In the genomic region with DNA sequence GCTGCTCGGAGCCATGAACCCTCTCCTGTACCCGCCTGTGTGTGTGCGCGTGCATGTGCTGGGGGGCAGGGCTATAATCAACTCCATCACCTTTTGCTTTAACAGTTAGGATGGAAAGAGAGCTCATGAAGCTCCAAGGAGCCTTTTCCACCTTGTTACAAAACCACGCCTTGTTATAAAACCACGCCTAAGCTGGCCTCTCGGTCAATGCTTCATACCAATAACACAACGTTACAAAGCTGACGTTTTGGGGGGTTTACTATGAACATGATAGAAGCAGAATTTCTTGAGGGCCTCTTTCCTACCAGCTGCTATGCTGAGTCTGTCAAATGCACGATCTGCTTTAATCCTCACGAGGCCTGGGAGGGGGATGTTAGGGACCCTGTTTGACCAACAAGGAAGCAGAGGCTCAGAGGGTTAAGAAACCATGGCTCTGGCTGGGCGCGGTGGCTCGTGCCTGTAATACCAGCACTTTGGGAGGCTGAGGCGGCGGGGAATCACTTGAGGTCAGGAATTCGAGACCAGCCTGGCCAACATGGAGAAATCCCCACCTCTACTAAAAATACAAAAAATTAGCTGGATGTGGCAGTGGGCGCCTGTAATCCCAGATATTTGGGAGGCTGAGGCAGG, we compare ENCODE assay signal across 24 cellular contexts. TPM values are rescaled to one million over a fixed set of nuclear protein-coding genes. Genes with fewer than 3 reads are reported as not detected.
A peak's percentile ranks its signal among the peaks of the same experiment; 100 is the strongest.
DNase-seq lines count a peak whose midpoint lies in the region; ATAC-seq, FAIRE-seq and TF ChIP-seq lines count a peak whose summit lies in the region.
"Had no signal": no experiment of that assay in that cellular context is flagged by ENCODE, and none has a peak within 500 bp of the region (broad histone marks: within the 10 kb centered on the region; RNA-seq: fewer than 3 reads in every experiment).

No MANE protein-coding gene starts in this region.

- no peak for FAIRE-seq in HTR-8/SVneo (lab: Jason Lieb, UNC)
- FAIRE-seq: colon had no signal

- peaks cover 50% of the 10 kb centered on the region for H3K36me3 Mint-ChIP-seq in MCF 10A (ENCODE audit: insufficient read depth, unreplicated experiment)
- peaks cover 48 to 84% of the 10 kb centered on the region in 2 donors for H3K36me3 Mint-ChIP-seq in CD4-positive, alpha-beta memory T cell

- TF ChIP-seq EP300 in tibial nerve (IDR thresholded peaks at IDR 0.05) = no peak

- no peaks in the 10 kb centered on the region for H3K27me3 Mint-ChIP-seq in MCF 10A (ENCODE audit: insufficient read depth, unreplicated experiment)
- no peaks in the 10 kb centered on the region for H3K27me3 Mint-ChIP-seq in CD4-positive, alpha-beta memory T cell
- H3K27me3 Mint-ChIP-seq: activated CD4-positive, alpha-beta T cell treated with anti-CD3 and anti-CD28 coated beads, Interleukin-2, amount 10 ng/mL, durations not matched to agents 7 days and 5 days; activated T-helper 17 cell treated with anti-CD3 and anti-CD28 coated beads, Interleukin-2, amount 50 U/mL, for 72 hours had no signal

- BruUV-seq in MCF 10A (replicated peaks; lab: Mats Ljungman, UMichigan) = no TSS peak

- H3K4me3 ChIP-seq in breast epithelium = no peak overlapping the region
- H3K4me3 ChIP-seq in hepatocyte = no peak overlapping the region
- no peak overlapping the region for H3K4me3 ChIP-seq in psoas muscle
- H3K4me3 ChIP-seq in tibial nerve = no peak overlapping the region
- H3K4me3 ChIP-seq in CD4-positive, alpha-beta memory T cell (ENCODE audit: low read length in 2 of 2) = no peak overlapping the region
- H3K4me3 ChIP-seq: SK-N-MC had no signal

- no peak overlapping the region for H3K27ac Mint-ChIP-seq in MCF 10A (ENCODE audit: low read depth, unreplicated experiment)
- no peak overlapping the region for H3K27ac Mint-ChIP-seq in CD4-positive, alpha-beta memory T cell
- H3K27ac Mint-ChIP-seq: activated CD4-positive, alpha-beta T cell treated with anti-CD3 and anti-CD28 coated beads, Interleukin-2, amount 10 ng/mL, durations not matched to agents 7 days and 5 days; activated T-helper 17 cell treated with anti-CD3 and anti-CD28 coated beads, Interleukin-2, amount 50 U/mL, for 72 hours; CD8-positive, alpha-beta T cell; H9 had no signal

- intact Hi-C loops in breast epithelium (cut with DNase I; ENCODE audit: low total_unique reads) = loop anchor here (5.0 kb wide), 1 partner anchor 941 kb away; no protein-coding TSS in a partner anchor
- intact Hi-C loops in MCF 10A (cut with micrococcal nuclease) = no loop called here
- intact Hi-C loops in psoas muscle (cut with DNase I) = no loop called here
- intact Hi-C loops in CD4-positive, alpha-beta memory T cell (cut with micrococcal nuclease) = no loop called here

- no peaks in the 10 kb centered on the region for H3K4me1 Mint-ChIP-seq in MCF 10A (ENCODE audit: insufficient read depth, unreplicated experiment)
- no peaks in the 10 kb centered on the region for H3K4me1 Mint-ChIP-seq in CD4-positive, alpha-beta memory T cell
- H3K4me1 Mint-ChIP-seq: activated CD4-positive, alpha-beta T cell treated with anti-CD3 and anti-CD28 coated beads, Interleukin-2, amount 10 ng/mL, durations not matched to agents 7 days and 5 days; activated T-helper 17 cell treated with anti-CD3 and anti-CD28 coated beads, Interleukin-2, amount 50 U/mL, for 72 hours; H9 had no signal

- H3K4me3 Mint-ChIP-seq in MCF 10A (ENCODE audit: unreplicated experiment) = no peak overlapping the region
- no peak overlapping the region for H3K4me3 Mint-ChIP-seq in CD4-positive, alpha-beta memory T cell
- H3K4me3 Mint-ChIP-seq: activated CD4-positive, alpha-beta T cell treated with anti-CD3 and anti-CD28 coated beads, Interleukin-2, amount 10 ng/mL, durations not matched to agents 7 days and 5 days; activated T-helper 17 cell treated with anti-CD3 and anti-CD28 coated beads, Interleukin-2, amount 50 U/mL, for 72 hours; CD8-positive, alpha-beta T cell; H9 had no signal

- no peak for ATAC-seq in psoas muscle
- ATAC-seq: activated T-helper 17 cell treated with anti-CD3 and anti-CD28 coated beads, Interleukin-2, amount 50 U/mL, for 72 hours; CD8-positive, alpha-beta T cell; left lobe of liver had no signal

- H3K27ac ChIP-seq in breast epithelium (peak overlapping the region; percentile 33 to 46), hepatocyte (peak overlapping the region; percentile 80), psoas muscle (peak overlapping the region; percentile 24), tibial nerve (peak overlapping the region in 3 of 4 donors; percentile 5 to 74 (median 74))
- no peak overlapping the region for H3K27ac ChIP-seq in CD4-positive, alpha-beta memory T cell (ENCODE audit: low read depth, low read length)
- H3K27ac ChIP-seq: 22Rv1, SK-N-MC, VCaP had no signal

- TF ChIP-seq POLR2A in breast epithelium (IDR thresholded peaks at IDR 0.05) = no peak
- no peak for TF ChIP-seq POLR2A in tibial nerve (IDR thresholded peaks at IDR 0.05)

- no peak overlapping the region for H2AFZ ChIP-seq in hepatocyte

- no peaks in the 10 kb centered on the region for H3K9me2 ChIP-seq in hepatocyte (replicated peaks; ENCODE audit: insufficient read depth)

- POLR2A ChIA-PET in MCF 10A (lab: Yijun Ruan, JAX) = interaction anchor here (1.0 kb wide), 1 partner anchor 11 kb away, joined by 3 read pairs; no protein-coding TSS in a partner anchor
- POLR2A ChIA-PET in CD4-positive, alpha-beta memory T cell (lab: Charles Lee; ENCODE audit: partially characterized antibody) = no interaction called here

- DNase-seq in breast epithelium (ENCODE audit: low spot score in 2 of 2) (peak in 1 of 2 donors; percentile 45), MCF 10A (ENCODE audit: unreplicated experiment) (no peak), hepatocyte (ENCODE audit: low spot score) (no peak), psoas muscle (no peak), tibial nerve (ENCODE audit: low spot score in 2 of 2) (no peak), NCI-H146 (lab: John Stamatoyannopoulos, UW) (no peak), HTR-8/SVneo (ENCODE audit: insufficient read length, low spot score) (no peak)
- DNase-seq in CD4-positive, alpha-beta memory T cell = no peak
- DNase-seq: activated CD4-positive, alpha-beta T cell treated with anti-CD3 and anti-CD28 coated beads, Interleukin-2, amount 10 ng/mL, durations not matched to agents 7 days and 5 days; CD8-positive, alpha-beta T cell; H9; midbrain; NCI-H1417; NCI-H510A treated with DMSO at 0.1 percent for 48 hours had no signal

- H3K36me3 ChIP-seq in breast epithelium = peaks cover 18% of the 10 kb centered on the region
- no peaks in the 10 kb centered on the region for H3K36me3 ChIP-seq in hepatocyte (replicated peaks; ENCODE audit: insufficient read depth, low read depth)
- peaks cover 8 to 100% of the 10 kb centered on the region in 2 donors for H3K36me3 ChIP-seq in psoas muscle (ENCODE audit: insufficient read depth in 1 of 2, low read depth in 1 of 2)
- peaks cover 0 to 97% (median 39%) of the 10 kb centered on the region in 3 donors for H3K36me3 ChIP-seq in tibial nerve
- peaks cover 94% of the 10 kb centered on the region for H3K36me3 ChIP-seq in CD4-positive, alpha-beta memory T cell (ENCODE audit: insufficient read depth, low read length)

- no peaks in the 10 kb centered on the region for H3K27me3 ChIP-seq in breast epithelium
- H3K27me3 ChIP-seq in hepatocyte = no peaks in the 10 kb centered on the region
- H3K27me3 ChIP-seq in psoas muscle (ENCODE audit: insufficient read depth in 3 of 3, low read length in 2 of 3) = no peaks in the 10 kb centered on the region
- H3K27me3 ChIP-seq in tibial nerve = no peaks in the 10 kb centered on the region
- no peaks in the 10 kb centered on the region for H3K27me3 ChIP-seq in CD4-positive, alpha-beta memory T cell (ENCODE audit: insufficient read depth, low read length)

- no peaks in the 10 kb centered on the region for H3K79me2 ChIP-seq in hepatocyte

- H3K9me3 ChIP-seq in breast epithelium (no peaks in the 10 kb centered on the region), hepatocyte (ENCODE audit: low read depth) (no peaks in the 10 kb centered on the region), psoas muscle (no peaks in the 10 kb centered on the region), tibial nerve (no peaks in the 10 kb centered on the region)
- H3K9me3 ChIP-seq in CD4-positive, alpha-beta memory T cell (ENCODE audit: control insufficient read depth in 1 of 2, low read length in 2 of 2) = no peaks in the 10 kb centered on the region

- H4K20me1 ChIP-seq in hepatocyte (ENCODE audit: insufficient read depth, poor library complexity, severe bottlenecking) = no peaks in the 10 kb centered on the region

- H3K4me1 ChIP-seq in breast epithelium (no peaks in the 10 kb centered on the region), hepatocyte (ENCODE audit: insufficient read depth) (peaks cover 27% of the 10 kb centered on the region), psoas muscle (no peaks in the 10 kb centered on the region), tibial nerve (peaks cover 0 to 52% (median 16%) of the 10 kb centered on the region in 4 donors)
- no peaks in the 10 kb centered on the region for H3K4me1 ChIP-seq in CD4-positive, alpha-beta memory T cell (ENCODE audit: insufficient read depth, low read length)

- H3K9me3 Mint-ChIP-seq in MCF 10A (ENCODE audit: unreplicated experiment) = no peaks in the 10 kb centered on the region
- peaks cover 0 to 2% (median 0%) of the 10 kb centered on the region in 8 donors for H3K9me3 Mint-ChIP-seq in CD4-positive, alpha-beta memory T cell
- H3K9me3 Mint-ChIP-seq: activated CD4-positive, alpha-beta T cell treated with anti-CD3 and anti-CD28 coated beads, Interleukin-2, amount 10 ng/mL, durations not matched to agents 7 days and 5 days; activated naive CD4-positive, alpha-beta T cell treated with anti-CD3 and anti-CD28 coated beads, Interleukin-2, amount 50 U/mL, for 72 hours; activated T-helper 17 cell treated with anti-CD3 and anti-CD28 coated beads, Interleukin-2, amount 50 U/mL, for 72 hours; CD8-positive, alpha-beta T cell; H9 had no signal

- CTCF ChIA-PET in MCF 10A (lab: Yijun Ruan, JAX) = interaction anchor here (0.6 kb wide), 1 partner anchor 23 kb away, joined by 3 read pairs; no protein-coding TSS in a partner anchor
- CTCF ChIA-PET in CD4-positive, alpha-beta memory T cell (lab: Charles Lee; ENCODE audit: partially characterized antibody) = no interaction called here

- no peak overlapping the region for H3K4me2 ChIP-seq in hepatocyte

- 93% methylated on average over 18 of the region's 18 CpGs for WGBS in hepatocyte (ENCODE audit: low lambda C conversion rate, missing lambda C conversion rate)
- WGBS in psoas muscle, 3 donors = 85 to 91% (median 89%) methylated on average over 18 of the region's 18 CpGs
- 73 to 75% methylated on average over 18 of the region's 18 CpGs for WGBS in tibial nerve, 2 donors

- TF ChIP-seq CTCF in breast epithelium (IDR thresholded peaks at IDR 0.05) (no peak), MCF 10A (IDR thresholded peaks at IDR 0.05; ENCODE audit: unreplicated experiment) (no peak), hepatocyte (IDR thresholded peaks at IDR 0.05; ENCODE audit: poor library complexity) (no peak), psoas muscle (IDR thresholded peaks at IDR 0.05) (no peak), tibial nerve (IDR thresholded peaks at IDR 0.05) (no peak)

RNA-seq across cellular contexts. Expression of a gene that starts 11.9 kb away (rescaled TPM):
- 10 to 100 TPM in 2 of 3 donors, 1 to 10 TPM in 1; 9.4 to 19.0 (median 16.4) TPM for total RNA-seq in breast epithelium
- 7.3 and 8.5 TPM in 2 replicates for total RNA-seq in MCF 10A (2022)
- total RNA-seq in hepatocyte = 7.5 and 15.5 TPM in 2 replicates
- polyA plus RNA-seq in hepatocyte = 17.8 and 23.1 TPM in 2 replicates
- total RNA-seq in psoas muscle = 1 to 10 TPM; 1.3 to 2.9 (median 1.5) TPM
- 1 to 10 TPM; 1.2 to 1.7 (median 1.5) TPM for polyA plus RNA-seq in psoas muscle
- total RNA-seq in tibial nerve = 10 to 100 TPM; 67.5 to 95.0 (median 77.4) TPM
- 10 to 100 TPM; 65.0 to 68.0 TPM for total RNA-seq in CD4-positive, alpha-beta memory T cell
- 1 to 10 TPM; 1.7 to 4.3 TPM for polyA plus RNA-seq in CD4-positive, alpha-beta memory T cell

RNA-seq across cellular contexts. Expression of a gene that starts 21.3 kb away (rescaled TPM):
- 10 to 100 TPM in 1 of 3 donors, 1 to 10 TPM in 2; 6.1 to 11.8 (median 9.2) TPM for total RNA-seq in breast epithelium
- total RNA-seq in MCF 10A (2022) = 6.6 and 7.0 TPM in 2 replicates
- total RNA-seq in hepatocyte = 4.3 and 5.9 TPM in 2 replicates
- 3.1 and 4.5 TPM in 2 replicates for polyA plus RNA-seq in hepatocyte
- total RNA-seq in psoas muscle = 1 to 10 TPM in 2 of 4 donors, under 1 TPM in 2; 0.73 to 3.0 (median 1.2) TPM
- 1 to 10 TPM in 1 of 3 donors, under 1 TPM in 2; 0.82 to 2.2 (median 0.89) TPM for polyA plus RNA-seq in psoas muscle
- 10 to 100 TPM in 3 of 4 donors, 1 to 10 TPM in 1; 8.3 to 16.7 (median 13.9) TPM for total RNA-seq in tibial nerve
- total RNA-seq in CD4-positive, alpha-beta memory T cell = 10 to 100 TPM; 36.6 to 37.5 TPM
- polyA plus RNA-seq in CD4-positive, alpha-beta memory T cell = 1 to 10 TPM; 5.6 to 6.3 TPM

RNA-seq across cellular contexts. Expression of a gene that starts 22.4 kb away (rescaled TPM):
- 100 to 1,000 TPM; 186 to 278 (median 186) TPM for total RNA-seq in breast epithelium
- 239 and 243 TPM in 2 replicates for total RNA-seq in MCF 10A (2022)
- 158 and 171 TPM in 2 replicates for total RNA-seq in hepatocyte
- polyA plus RNA-seq in hepatocyte = 437 and 441 TPM in 2 replicates
- 100 to 1,000 TPM; 240 to 367 (median 285) TPM for total RNA-seq in psoas muscle
- polyA plus RNA-seq in psoas muscle = 100 to 1,000 TPM; 373 to 503 (median 438) TPM
- total RNA-seq in tibial nerve = 100 to 1,000 TPM; 184 to 350 (median 216) TPM
- total RNA-seq in CD4-positive, alpha-beta memory T cell = 100 to 1,000 TPM; 139 to 153 TPM
- 100 to 1,000 TPM; 330 to 388 TPM for polyA plus RNA-seq in CD4-positive, alpha-beta memory T cell

RNA-seq across cellular contexts. Expression of a gene that starts 52.0 kb away (rescaled TPM):
- 10 to 100 TPM; 54.4 to 66.2 (median 64.9) TPM for total RNA-seq in breast epithelium
- total RNA-seq in MCF 10A (2022) = 57.9 and 59.5 TPM in 2 replicates
- 51.0 and 78.1 TPM in 2 replicates for total RNA-seq in hepatocyte
- 10.4 and 16.4 TPM in 2 replicates for polyA plus RNA-seq in hepatocyte
- total RNA-seq in psoas muscle = 10 to 100 TPM; 48.4 to 50.0 (median 48.9) TPM
- 10 to 100 TPM; 40.5 to 71.7 (median 43.9) TPM for polyA plus RNA-seq in psoas muscle
- total RNA-seq in tibial nerve = 100 to 1,000 TPM in 2 of 4 donors, 10 to 100 TPM in 2; 75.4 to 129 (median 95.6) TPM
- total RNA-seq in CD4-positive, alpha-beta memory T cell = 10 to 100 TPM; 84.1 to 94.9 TPM
- 10 to 100 TPM in 1 of 2 donors, 1 to 10 TPM in 1; 3.4 to 11.6 TPM for polyA plus RNA-seq in CD4-positive, alpha-beta memory T cell

RNA-seq across cellular contexts. Expression of a gene that starts 55.6 kb away (rescaled TPM):
- total RNA-seq in breast epithelium (not detected), MCF 10A (2022) (not detected in 2 replicates), hepatocyte (not detected in 2 replicates), psoas muscle (not detected), tibial nerve (not detected)
- polyA plus RNA-seq in hepatocyte (not detected in 2 replicates), psoas muscle (not detected)
- total RNA-seq in CD4-positive, alpha-beta memory T cell = under 1 TPM in 1 of 2 experiments, not detected in 1; 0.17 TPM
- polyA plus RNA-seq in CD4-positive, alpha-beta memory T cell = not detected
- total RNA-seq: activated CD4-positive, alpha-beta T cell treated with anti-CD3 and anti-CD28 coated beads, Interleukin-2, amount 10 ng/mL, durations not matched to agents 7 days and 5 days; G401; H9; M059J; T-helper 2 cell treated with Interferon-gamma antibody and Interleukin-4, amounts not matched to agents 100 ng/mL and 5 ng/mL, for 36 hours had no signal
